Comparison of ENCODE assay signal across 8 cellular contexts in the genomic region with DNA sequence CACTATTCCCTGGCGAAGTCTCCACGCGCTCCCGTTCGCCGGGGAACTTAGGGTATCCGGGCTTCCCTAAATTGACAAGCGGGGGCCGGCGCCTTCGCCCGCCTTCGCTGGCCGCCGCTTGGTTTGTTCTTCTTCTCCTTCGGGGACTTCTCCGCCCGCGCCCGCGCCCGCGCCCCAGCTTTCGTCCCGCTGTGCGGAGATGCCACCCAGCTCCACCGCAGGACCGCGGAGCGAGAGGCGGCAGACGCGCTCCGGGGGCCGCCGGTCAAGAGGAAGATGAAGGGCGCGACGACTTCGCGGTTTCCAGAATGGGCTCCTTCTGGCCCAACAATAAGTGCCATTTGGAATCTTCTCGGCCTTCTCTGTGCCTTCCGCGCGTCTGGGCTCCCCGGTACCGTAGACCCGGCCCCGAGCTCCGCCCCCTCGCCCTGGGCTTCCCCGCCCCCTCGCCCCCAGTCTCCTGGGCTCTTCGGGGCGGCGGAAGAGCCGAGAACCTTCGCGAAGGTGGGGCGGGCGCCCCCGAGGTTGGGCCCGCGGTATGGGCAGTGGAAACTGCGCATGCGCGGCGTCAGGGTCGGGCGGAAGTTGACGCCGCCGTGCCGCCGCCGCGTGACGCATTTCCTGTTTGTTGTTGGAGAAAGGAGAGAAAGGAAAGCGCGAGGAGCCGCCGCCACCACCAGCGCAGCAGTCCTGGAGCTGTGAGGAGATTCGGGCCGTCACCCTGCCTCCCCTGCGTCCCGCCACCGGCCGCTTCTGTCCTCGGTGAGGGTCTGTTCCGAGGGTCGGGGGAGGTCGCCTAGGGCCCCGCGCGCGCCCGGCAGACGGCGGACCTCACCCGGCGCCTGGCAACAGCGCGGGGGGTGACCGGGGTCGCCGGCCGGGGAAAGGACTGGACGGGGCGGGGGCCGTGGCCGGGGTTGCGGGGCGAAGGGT. TPM values are rescaled to one million over a fixed set of nuclear protein-coding genes. Genes with fewer than 3 reads are reported as not detected.
DNase-seq lines count a peak whose midpoint lies in the region; ATAC-seq and TF ChIP-seq lines count a peak whose summit lies in the region.

A gene (plus strand): TSS at position 622 of the 933 bp plus-strand sequence. CDS start 21,569 bp downstream, outside the sequence.

- H3K9me2 ChIP-seq in SU-DHL-6 (replicated peaks; ENCODE audit: insufficient read depth, low read length) = no peaks in the 10 kb centered on the region

- H3K36me3 Mint-ChIP-seq in activated naive CD8-positive, alpha-beta T cell treated with anti-CD3 and anti-CD28 coated beads, Interleukin-2, amount 10 ng/mL, durations not matched to agents 7 days and 5 days = peaks cover 7% of the 10 kb centered on the region
- H3K36me3 Mint-ChIP-seq in osteocyte (ENCODE audit: unreplicated experiment) = no peaks in the 10 kb centered on the region

- H3K9me3 Mint-ChIP-seq in activated naive CD8-positive, alpha-beta T cell treated with anti-CD3 and anti-CD28 coated beads, Interleukin-2, amount 10 ng/mL, durations not matched to agents 7 days and 5 days = no peaks in the 10 kb centered on the region
- H3K9me3 Mint-ChIP-seq in osteocyte (ENCODE audit: unreplicated experiment) = no peaks in the 10 kb centered on the region

- DNase-seq in GM12864 (ENCODE audit: low read depth) (peak; percentile 76), NCI-H1105 treated with DMSO at 0.1 percent for 48 hours (lab: John Stamatoyannopoulos, UW) (peak; percentile 91), head of caudate nucleus (peak; percentile 77 to 97 (median 92)), osteocyte (ENCODE audit: extremely low spot score, unreplicated experiment) (peak; percentile 97), thoracic aorta (ENCODE audit: low spot score) (peak; percentile 64)
- DNase-seq in activated naive CD8-positive, alpha-beta T cell treated with anti-CD3 and anti-CD28 coated beads, Interleukin-2, amount 10 ng/mL, durations not matched to agents 7 days and 5 days = peak; percentile 98

- peak within 1 kb of the TSS; percentile 99 for H2AFZ ChIP-seq in SU-DHL-6 (ENCODE audit: low read depth, low read length, severe bottlenecking)

- POLR2A ChIA-PET in activated naive CD8-positive, alpha-beta T cell treated with anti-CD3 and anti-CD28 coated beads, Interleukin-2, amount 10 ng/mL, durations not matched to agents 7 days and 5 days (lab: Charles Lee) = interaction anchor here (0.9 to 1.5 kb wide), 6 partner anchors 14 to 1693 kb away, joined by 3 to 9 read pairs (median 3); a partner anchor contains a TSS

- TF ChIP-seq CTCF in GM12864 (IDR thresholded peaks at IDR 0.05; ENCODE audit: low read depth, low read length, missing control alignments) (no peak), SU-DHL-6 (IDR thresholded peaks at IDR 0.05; ENCODE audit: insufficient read depth, low read length, poor library complexity, severe bottlenecking) (no peak), osteocyte (IDR thresholded peaks at IDR 0.05) (no peak), thoracic aorta (IDR thresholded peaks at IDR 0.05) (peak; percentile 10)

- ATAC-seq in HG02642 (IDR thresholded peaks at IDR 0.05; ENCODE audit: poor library complexity, unreplicated experiment) (peak; percentile 82), thoracic aorta (ENCODE audit: insufficient number of reproducible peaks, low FRiP score, low read depth) (peak; percentile 81)
- ATAC-seq in activated naive CD8-positive, alpha-beta T cell treated with anti-CD3 and anti-CD28 coated beads, Interleukin-2, amount 10 ng/mL, durations not matched to agents 7 days and 5 days (ENCODE audit: low read depth) = peak; percentile 71

- peaks cover 24% of the 10 kb centered on the region for H3K27me3 Mint-ChIP-seq in activated naive CD8-positive, alpha-beta T cell treated with anti-CD3 and anti-CD28 coated beads, Interleukin-2, amount 10 ng/mL, durations not matched to agents 7 days and 5 days
- no peaks in the 10 kb centered on the region for H3K27me3 Mint-ChIP-seq in osteocyte (ENCODE audit: unreplicated experiment)

- peaks cover 20 to 32% of the 10 kb centered on the region in 2 donors for H3K4me1 ChIP-seq in thoracic aorta (ENCODE audit: control insufficient read depth in 1 of 2, low read depth in 2 of 2)

- H3K36me3 ChIP-seq in SU-DHL-6 (ENCODE audit: low read length) (no peaks in the 10 kb centered on the region), thoracic aorta (no peaks in the 10 kb centered on the region)

- H3K27ac Mint-ChIP-seq in activated naive CD8-positive, alpha-beta T cell treated with anti-CD3 and anti-CD28 coated beads, Interleukin-2, amount 10 ng/mL, durations not matched to agents 7 days and 5 days = peak within 1 kb of the TSS; percentile 99
- H3K27ac Mint-ChIP-seq in osteocyte (ENCODE audit: unreplicated experiment) = peak within 1 kb of the TSS; percentile 95

- peaks cover 42% of the 10 kb centered on the region for H3K79me2 ChIP-seq in SU-DHL-6 (ENCODE audit: insufficient read depth, low read length)

- peaks cover 14% of the 10 kb centered on the region for H3F3A ChIP-seq in SU-DHL-6 (ENCODE audit: insufficient read depth)

- H3K9ac ChIP-seq in SU-DHL-6 (ENCODE audit: low read length) = peak within 1 kb of the TSS; percentile 81

- peaks cover 21% of the 10 kb centered on the region for H3K4me1 Mint-ChIP-seq in activated naive CD8-positive, alpha-beta T cell treated with anti-CD3 and anti-CD28 coated beads, Interleukin-2, amount 10 ng/mL, durations not matched to agents 7 days and 5 days
- H3K4me1 Mint-ChIP-seq in osteocyte (ENCODE audit: unreplicated experiment) = peaks cover 33% of the 10 kb centered on the region

- H3K9me3 ChIP-seq in SU-DHL-6 (ENCODE audit: insufficient read depth, low read length) = no peaks in the 10 kb centered on the region
- no peaks in the 10 kb centered on the region for H3K9me3 ChIP-seq in thoracic aorta

- peak within 1 kb of the TSS; percentile 96 for H3K4me3 Mint-ChIP-seq in activated naive CD8-positive, alpha-beta T cell treated with anti-CD3 and anti-CD28 coated beads, Interleukin-2, amount 10 ng/mL, durations not matched to agents 7 days and 5 days
- H3K4me3 Mint-ChIP-seq in osteocyte (ENCODE audit: unreplicated experiment) = peak within 1 kb of the TSS; percentile 93

- peak within 1 kb of the TSS; percentile 79 for H3K4me3 ChIP-seq in GM12864 (ENCODE audit: low read depth, low read length)
- peak within 1 kb of the TSS; percentile 62 for H3K4me3 ChIP-seq in SU-DHL-6 (ENCODE audit: insufficient read depth, low read length, poor library complexity, severe bottlenecking)
- H3K4me3 ChIP-seq in thoracic aorta = peak within 1 kb of the TSS; percentile 85

- peaks cover 8% of the 10 kb centered on the region; the same call in 1 of the 2 replicates for H4K20me1 ChIP-seq in SU-DHL-6 (ENCODE audit: low read depth, low read length)

- H3K27ac ChIP-seq in SU-DHL-6 (ENCODE audit: low read depth, low read length) (peak within 1 kb of the TSS; percentile 77), thoracic aorta (peak within 1 kb of the TSS; percentile 91 to 94)

- H3K4me2 ChIP-seq in SU-DHL-6 (ENCODE audit: low read depth, low read length, poor library complexity, severe bottlenecking) = peak within 1 kb of the TSS; percentile 86

- intact Hi-C loops in head of caudate nucleus (cut with DNase I) = loop anchor here (5.0 to 10.0 kb wide), 2 partner anchors 199 to 442 kb away; a partner anchor contains a TSS

- 0 out of 2 replicates have a peak, but pooled peaks cover 3% of the 10 kb centered on the region for H3K27me3 ChIP-seq in SU-DHL-6 (ENCODE audit: low read length)
- H3K27me3 ChIP-seq in thoracic aorta (replicated peaks; ENCODE audit: insufficient read depth) = no peaks in the 10 kb centered on the region

RNA-seq across cellular contexts. Expression of the gene that starts here (rescaled TPM):
- total RNA-seq in activated naive CD8-positive, alpha-beta T cell treated with anti-CD3 and anti-CD28 coated beads, Interleukin-2, amount 10 ng/mL, durations not matched to agents 7 days and 5 days = 10 to 100 TPM; 60.0 to 67.0 TPM
- total RNA-seq in osteocyte (111 and 112 TPM in 2 replicates), thoracic aorta (100 to 1,000 TPM; 116 to 154 TPM)

Comparison
In these comparisons a context has a peak if more than half of its experiments do, and no peak if none do; other contexts are left out.
1. Peak in every context shown above with its lines: DNase-seq, ATAC-seq, H3K4me3 ChIP-seq and H3K27ac ChIP-seq.